ENCODE assay signal across 18 cellular contexts in genomic region chr3:149975919-149976318, GRCh38. TPM values are rescaled to one million over a fixed set of nuclear protein-coding genes. Genes with fewer than 3 reads are reported as not detected.
DNase-seq lines count a peak whose midpoint lies in the region; ATAC-seq and TF ChIP-seq lines count a peak whose summit lies in the region.
"Had no signal": no experiment of that assay in that cellular context is flagged by ENCODE, and none has a peak within 500 bp of the region (broad histone marks: within the 10 kb centered on the region; RNA-seq: fewer than 3 reads in every experiment).

No MANE protein-coding gene starts in this region.

- H3K36me3 Mint-ChIP-seq in progenitor cell of endocrine pancreas (ENCODE audit: insufficient read depth): peaks cover 2% of the 10 kb centered on the region
- H3K36me3 Mint-ChIP-seq: activated naive CD4-positive, alpha-beta T cell treated with anti-CD3 and anti-CD28 coated beads, Interleukin-2, amount 50 U/mL, for 24 hours had no signal

- peaks cover 5 to 29% of the 10 kb centered on the region in 2 donors for H3K4me1 ChIP-seq in ascending aorta

- H3K4me3 Mint-ChIP-seq in progenitor cell of endocrine pancreas (ENCODE audit: low read depth): no peak overlapping the region
- H3K4me3 Mint-ChIP-seq: activated naive CD4-positive, alpha-beta T cell treated with anti-CD3 and anti-CD28 coated beads, Interleukin-2, amount 50 U/mL, for 24 hours; CD4-positive, alpha-beta memory T cell; effector memory CD8-positive, alpha-beta T cell; stimulated activated naive CD8-positive, alpha-beta T cell treated with anti-CD3 and anti-CD28 coated beads, Interleukin-15, Interleukin-2, amounts not matched to agents 100 ng/mL and 50 ng/mL, for 24 hours had no signal

- H3K27me3 Mint-ChIP-seq in progenitor cell of endocrine pancreas: no peaks in the 10 kb centered on the region

- peaks cover 7% of the 10 kb centered on the region for H3K9me3 Mint-ChIP-seq in progenitor cell of endocrine pancreas (ENCODE audit: low read depth)
- H3K9me3 Mint-ChIP-seq: activated naive CD4-positive, alpha-beta T cell treated with anti-CD3 and anti-CD28 coated beads, Interleukin-2, amount 50 U/mL, for 24 hours; effector memory CD8-positive, alpha-beta T cell; stimulated activated naive CD8-positive, alpha-beta T cell treated with anti-CD3 and anti-CD28 coated beads, Interleukin-15, Interleukin-2, amounts not matched to agents 100 ng/mL and 50 ng/mL, for 24 hours had no signal

- TF ChIP-seq CTCF in ascending aorta (IDR thresholded peaks at IDR 0.05): no peak
- TF ChIP-seq CTCF in progenitor cell of endocrine pancreas (IDR thresholded peaks at IDR 0.05; ENCODE audit: unreplicated experiment): peak; percentile 15

- ATAC-seq in HG02884 (IDR thresholded peaks at IDR 0.05; ENCODE audit: unreplicated experiment): peak; percentile 40
- no peak for ATAC-seq in GM19395 (IDR thresholded peaks at IDR 0.05; ENCODE audit: unreplicated experiment)
- ATAC-seq: effector memory CD8-positive, alpha-beta T cell had no signal

- H3K36me3 ChIP-seq in ascending aorta: no peaks in the 10 kb centered on the region
- H3K36me3 ChIP-seq: cardiac muscle cell, vagina had no signal

- no peaks in the 10 kb centered on the region for H3K27me3 ChIP-seq in ascending aorta
- H3K27me3 ChIP-seq: cardiac muscle cell, vagina had no signal

- intact Hi-C loops in ascending aorta (cut with DNase I): no loop called here

- no peak overlapping the region for H3K27ac Mint-ChIP-seq in progenitor cell of endocrine pancreas
- H3K27ac Mint-ChIP-seq: activated naive CD4-positive, alpha-beta T cell treated with anti-CD3 and anti-CD28 coated beads, Interleukin-2, amount 50 U/mL, for 24 hours; CD4-positive, alpha-beta memory T cell; effector memory CD8-positive, alpha-beta T cell; stimulated activated naive CD8-positive, alpha-beta T cell treated with anti-CD3 and anti-CD28 coated beads, Interleukin-15, Interleukin-2, amounts not matched to agents 100 ng/mL and 50 ng/mL, for 24 hours had no signal

- peak overlapping the region; percentile 78 to 82 for H3K27ac ChIP-seq in ascending aorta
- H3K27ac ChIP-seq: cardiac muscle cell, HL-60, skin epidermis, vagina had no signal

- DNase-seq in NCI-H82 (lab: John Stamatoyannopoulos, UW): peak; percentile 65
- no peak for DNase-seq in NCI-H82 treated with DMSO at 0.1 percent for 48 hours (lab: John Stamatoyannopoulos, UW; ENCODE audit: unreplicated experiment)
- DNase-seq in ascending aorta (ENCODE audit: low spot score in 2 of 2): no peak
- DNase-seq in progenitor cell of endocrine pancreas (ENCODE audit: low spot score, unreplicated experiment): no peak
- no peak for DNase-seq in NCI-H1092 treated with DMSO at 0.1 percent for 48 hours (lab: John Stamatoyannopoulos, UW)
- no peak for DNase-seq in NCI-H2107 (lab: John Stamatoyannopoulos, UW)
- DNase-seq: CD4-positive, alpha-beta memory T cell; effector memory CD8-positive, alpha-beta T cell; foreskin melanocyte; GF-D8 had no signal

- peaks cover 12% of the 10 kb centered on the region for H3K4me1 Mint-ChIP-seq in progenitor cell of endocrine pancreas (ENCODE audit: low read depth)

- no peak overlapping the region for H3K4me3 ChIP-seq in ascending aorta
- H3K4me3 ChIP-seq: cardiac muscle cell, skin epidermis, vagina had no signal

- H3K9me3 ChIP-seq in ascending aorta: no peaks in the 10 kb centered on the region
- H3K9me3 ChIP-seq: vagina had no signal

RNA-seq across cellular contexts. Expression of gene PFN2, which starts 5.2 kb away (rescaled TPM):
- total RNA-seq in ascending aorta: 19.3 TPM
- total RNA-seq in progenitor cell of endocrine pancreas: 233 and 246 TPM in 2 replicates

Comparison
In these comparisons a context has a peak if more than half of its experiments do, and no peak if none do; other contexts are left out.
1. RNA of gene PFN2, which starts 5.2 kb away (total RNA-seq): 233 to 246 TPM in progenitor cell of endocrine pancreas; 19.3 TPM in ascending aorta (single experiment); every median in the first group is over 10 times any median in the second.